19 cellular contexts compared by ENCODE assay signal in genomic region chr19:1392407-1392806, GRCh38.
"Had no signal": no experiment of that assay in that cellular context is flagged by ENCODE, and none has a peak within 500 bp of the region (broad histone marks: within the 10 kb centered on the region; RNA-seq: fewer than 3 reads in every experiment).

No MANE protein-coding gene starts in this region.

- H3K4me1 ChIP-seq: SJCRH30 had no signal

- H3K9me3 ChIP-seq: MG63, SJCRH30 had no signal

- H3K27me3 ChIP-seq: MG63, SJCRH30 had no signal

- H3K27ac ChIP-seq: SJCRH30 had no signal

- DNase-seq: IMR-90, Karpas-422, KG1, MG63, NCI-H1092, NCI-H1436, NCI-H187, NCI-H2029, NCI-H2081 treated with DMSO at 0.1 percent for 48 hours, NCI-H2171, NCI-H226, NCI-H446, NCI-H510A, NCI-H524 treated with DMSO at 0.1 percent for 48 hours, NCI-H69, NCI-H774, PC-3, SHP77 treated with DMSO at 0.1 percent for 48 hours, SJCRH30 had no signal

- H3K4me3 ChIP-seq: MG63, SJCRH30 had no signal
